20 cellular contexts compared by ENCODE assay signal in genomic region chr17:40145476-40145875, GRCh38. TPM values are rescaled to one million over a fixed set of nuclear protein-coding genes. Genes with fewer than 3 reads are reported as not detected.
A peak's percentile ranks its signal among the peaks of the same experiment; 100 is the strongest.
DNase-seq lines count a peak whose midpoint lies in the region; ATAC-seq, FAIRE-seq and TF ChIP-seq lines count a peak whose summit lies in the region.
"Had no signal": no experiment of that assay in that cellular context is flagged by ENCODE, and none has a peak within 500 bp of the region (broad histone marks: within the 10 kb centered on the region; RNA-seq: fewer than 3 reads in every experiment).

No MANE protein-coding gene starts in this region.

- no peak for TF ChIP-seq POLR2A in H54 (IDR thresholded peaks at IDR 0.05; ENCODE audit: low read depth, low read length)

- no peaks in the 10 kb centered on the region for H3K9me3 ChIP-seq in T-helper 17 cell (ENCODE audit: control insufficient read depth, low read length, poor library complexity, severe bottlenecking)
- H3K9me3 ChIP-seq: BLaER1 treated with 17β-estradiol and CSF1 and Interleukin-3, amounts not matched to agents 10 nM and 100 nM; HAP-1 had no signal

- peaks cover 84% of the 10 kb centered on the region for H3K36me3 Mint-ChIP-seq in activated T-cell treated with anti-CD3 and anti-CD28 coated beads, Interleukin-2, amount 50 U/mL, for 24 hours (ENCODE audit: low read depth)
- peaks cover 39% of the 10 kb centered on the region for H3K36me3 Mint-ChIP-seq in activated T-cell treated with anti-CD3 and anti-CD28 coated beads, Interleukin-2, amount 50 U/mL, for 4 hours (ENCODE audit: insufficient read depth)
- peaks cover 19% of the 10 kb centered on the region for H3K36me3 Mint-ChIP-seq in T-helper 17 cell (ENCODE audit: low read depth)
- H3K36me3 Mint-ChIP-seq in effector memory CD8-positive, alpha-beta T cell (ENCODE audit: insufficient read depth), result peaks cover 70% of the 10 kb centered on the region
- H3K36me3 Mint-ChIP-seq in stimulated activated memory B cell treated with anti-CD40 and anti-IgM and Interleukin-4, amounts not matched to agents 10 μg/mL and 1 μg/mL and 100 μg/mL, for 72 hours, result peaks cover 60% of the 10 kb centered on the region

- no peaks in the 10 kb centered on the region for H3K27me3 Mint-ChIP-seq in activated T-cell treated with anti-CD3 and anti-CD28 coated beads, Interleukin-2, amount 50 U/mL, for 24 hours
- no peaks in the 10 kb centered on the region for H3K27me3 Mint-ChIP-seq in activated T-cell treated with anti-CD3 and anti-CD28 coated beads, Interleukin-2, amount 50 U/mL, for 4 hours (ENCODE audit: low read depth)
- H3K27me3 Mint-ChIP-seq in T-helper 17 cell, result no peaks in the 10 kb centered on the region
- no peaks in the 10 kb centered on the region for H3K27me3 Mint-ChIP-seq in effector memory CD8-positive, alpha-beta T cell
- H3K27me3 Mint-ChIP-seq in stimulated activated memory B cell treated with anti-CD40 and anti-IgM and Interleukin-4, amounts not matched to agents 10 μg/mL and 1 μg/mL and 100 μg/mL, for 72 hours, result no peaks in the 10 kb centered on the region

- H3K4me1 Mint-ChIP-seq in activated T-cell treated with anti-CD3 and anti-CD28 coated beads, Interleukin-2, amount 50 U/mL, for 24 hours (ENCODE audit: low read depth), result peaks cover 61% of the 10 kb centered on the region
- H3K4me1 Mint-ChIP-seq in activated T-cell treated with anti-CD3 and anti-CD28 coated beads, Interleukin-2, amount 50 U/mL, for 4 hours (ENCODE audit: low read depth), result peaks cover 57% of the 10 kb centered on the region
- H3K4me1 Mint-ChIP-seq in T-helper 17 cell, result peaks cover 48% of the 10 kb centered on the region
- H3K4me1 Mint-ChIP-seq in effector memory CD8-positive, alpha-beta T cell (ENCODE audit: low read depth in 2 of 2), result peaks cover 32 to 57% of the 10 kb centered on the region in 2 donors
- peaks cover 54% of the 10 kb centered on the region for H3K4me1 Mint-ChIP-seq in stimulated activated memory B cell treated with anti-CD40 and anti-IgM and Interleukin-4, amounts not matched to agents 10 μg/mL and 1 μg/mL and 100 μg/mL, for 72 hours

- no peaks in the 10 kb centered on the region for H3K4me1 ChIP-seq in foreskin keratinocyte

- H3K27ac ChIP-seq in foreskin keratinocyte, result no peak overlapping the region
- H3K27ac ChIP-seq: BLaER1 treated with 17β-estradiol and CSF1 and Interleukin-3, amounts not matched to agents 10 nM and 100 nM; GM23248 had no signal

- ATAC-seq in activated T-cell treated with anti-CD3 and anti-CD28 coated beads, Interleukin-2, amount 50 U/mL, for 4 hours, result no peak
- ATAC-seq in T-helper 17 cell (no peak), foreskin keratinocyte (no peak)
- ATAC-seq in effector memory CD8-positive, alpha-beta T cell (replicated peaks), result no peak
- no peak for ATAC-seq in stimulated activated memory B cell treated with anti-CD40 and anti-IgM and Interleukin-4, amounts not matched to agents 10 μg/mL and 1 μg/mL and 100 μg/mL, for 72 hours
- ATAC-seq: GM12878, HepG2 had no signal

- no peak for FAIRE-seq in H54 (lab: Jason Lieb, UNC)
- FAIRE-seq: GM12878, GM18507, HepG2, HTR-8/SVneo had no signal

- TF ChIP-seq CTCF in foreskin keratinocyte (conservative IDR thresholded peaks at IDR 0.05), result no peak

- no peaks in the 10 kb centered on the region for H3K9me3 Mint-ChIP-seq in activated T-cell treated with anti-CD3 and anti-CD28 coated beads, Interleukin-2, amount 50 U/mL, for 24 hours
- H3K9me3 Mint-ChIP-seq in activated T-cell treated with anti-CD3 and anti-CD28 coated beads, Interleukin-2, amount 50 U/mL, for 4 hours, result no peaks in the 10 kb centered on the region
- no peaks in the 10 kb centered on the region for H3K9me3 Mint-ChIP-seq in effector memory CD8-positive, alpha-beta T cell
- H3K9me3 Mint-ChIP-seq in stimulated activated memory B cell treated with anti-CD40 and anti-IgM and Interleukin-4, amounts not matched to agents 10 μg/mL and 1 μg/mL and 100 μg/mL, for 72 hours, result no peaks in the 10 kb centered on the region
- H3K9me3 Mint-ChIP-seq: HFFc6 had no signal

- H3K27ac Mint-ChIP-seq in activated T-cell treated with anti-CD3 and anti-CD28 coated beads, Interleukin-2, amount 50 U/mL, for 24 hours, result peak overlapping the region; percentile 41
- peak overlapping the region; percentile 63 for H3K27ac Mint-ChIP-seq in T-helper 17 cell
- peak overlapping the region; percentile 26 to 81 for H3K27ac Mint-ChIP-seq in effector memory CD8-positive, alpha-beta T cell
- H3K27ac Mint-ChIP-seq in stimulated activated memory B cell treated with anti-CD40 and anti-IgM and Interleukin-4, amounts not matched to agents 10 μg/mL and 1 μg/mL and 100 μg/mL, for 72 hours, result peak overlapping the region; percentile 63
- H3K27ac Mint-ChIP-seq: HFFc6 had no signal

- no peak for DNase-seq in activated T-cell treated with anti-CD3 and anti-CD28 coated beads, Interleukin-2, amount 50 U/mL, for 24 hours
- DNase-seq in activated T-cell treated with anti-CD3 and anti-CD28 coated beads, Interleukin-2, amount 50 U/mL, for 4 hours, result no peak
- DNase-seq in T-helper 17 cell, result no peak
- no peak for DNase-seq in effector memory CD8-positive, alpha-beta T cell
- DNase-seq in OCI-M2 (lab: John Stamatoyannopoulos, UW; ENCODE audit: unreplicated experiment), result no peak
- no peak for DNase-seq in H54 (ENCODE audit: insufficient read length, low spot score)
- no peak for DNase-seq in foreskin keratinocyte
- DNase-seq: ACHN; Calu3; CD4-positive, CD25-positive, alpha-beta regulatory T cell; DMS 273 treated with DMSO at 0.1 percent for 48 hours; GM23248; HFFc6 had no signal

- no peak overlapping the region for H3K4me3 Mint-ChIP-seq in activated T-cell treated with anti-CD3 and anti-CD28 coated beads, Interleukin-2, amount 50 U/mL, for 24 hours
- H3K4me3 Mint-ChIP-seq in activated T-cell treated with anti-CD3 and anti-CD28 coated beads, Interleukin-2, amount 50 U/mL, for 4 hours, result no peak overlapping the region
- no peak overlapping the region for H3K4me3 Mint-ChIP-seq in T-helper 17 cell
- H3K4me3 Mint-ChIP-seq in effector memory CD8-positive, alpha-beta T cell, result no peak overlapping the region
- H3K4me3 Mint-ChIP-seq in stimulated activated memory B cell treated with anti-CD40 and anti-IgM and Interleukin-4, amounts not matched to agents 10 μg/mL and 1 μg/mL and 100 μg/mL, for 72 hours, result no peak overlapping the region
- H3K4me3 Mint-ChIP-seq: HFFc6 had no signal

- H3K27me3 ChIP-seq in foreskin keratinocyte, result no peaks in the 10 kb centered on the region
- H3K27me3 ChIP-seq: BLaER1 treated with 17β-estradiol and CSF1 and Interleukin-3, amounts not matched to agents 10 nM and 100 nM had no signal

RNA-seq across cellular contexts. Expression of gene CASC3, which starts 5.1 kb away (rescaled TPM):
- total RNA-seq in activated T-cell treated with anti-CD3 and anti-CD28 coated beads, Interleukin-2, amount 50 U/mL, for 4 hours, result 100 to 1,000 TPM; 100 to 108 (median 103) TPM
- total RNA-seq in T-helper 17 cell (100 to 1,000 TPM; 168 to 176 TPM), foreskin keratinocyte (34.7 and 35.6 TPM in 2 replicates)
- polyA plus RNA-seq in foreskin keratinocyte, result 23.7 and 25.1 TPM in 2 replicates

RNA-seq across cellular contexts. Expression of gene MSL1, which starts 23.7 kb away (rescaled TPM):
- 10 to 100 TPM; 63.3 to 68.5 (median 64.1) TPM for total RNA-seq in activated T-cell treated with anti-CD3 and anti-CD28 coated beads, Interleukin-2, amount 50 U/mL, for 4 hours
- total RNA-seq in T-helper 17 cell (100 to 1,000 TPM; 101 to 106 TPM), foreskin keratinocyte (57.7 and 60.6 TPM in 2 replicates)
- polyA plus RNA-seq in foreskin keratinocyte, result 35.5 and 44.6 TPM in 2 replicates

RNA-seq across cellular contexts. Expression of gene RAPGEFL1, which starts 31.8 kb away (rescaled TPM):
- total RNA-seq in activated T-cell treated with anti-CD3 and anti-CD28 coated beads, Interleukin-2, amount 50 U/mL, for 4 hours, result 1 to 10 TPM; 5.7 to 6.7 (median 6.1) TPM
- total RNA-seq in T-helper 17 cell (10 to 100 TPM in 1 of 2 donors, 1 to 10 TPM in 1; 6.9 to 10.5 TPM), foreskin keratinocyte (5.0 and 8.4 TPM in 2 replicates)
- polyA plus RNA-seq in foreskin keratinocyte, result 3.6 and 6.1 TPM in 2 replicates

RNA-seq across cellular contexts. Expression of gene NR1D1, which starts 45.1 kb away (rescaled TPM):
- total RNA-seq in activated T-cell treated with anti-CD3 and anti-CD28 coated beads, Interleukin-2, amount 50 U/mL, for 4 hours, result 10 to 100 TPM; 12.6 to 16.0 (median 13.7) TPM
- total RNA-seq in T-helper 17 cell, result 100 to 1,000 TPM; 102 to 145 TPM
- total RNA-seq in foreskin keratinocyte, result 5.7 and 6.1 TPM in 2 replicates
- 7.3 and 9.0 TPM in 2 replicates for polyA plus RNA-seq in foreskin keratinocyte
